In genomic region chr2:46988733-46989481, GRCh38 we compare ENCODE assay signal across 1 cellular context.
TF ChIP-seq lines count a peak whose summit lies in the region.

No MANE protein-coding gene starts in this region.

TF ChIP-seq in HepG2, 621 proteins besides CTCF, POLR2A, EP300 and RAD21 (continued from another document and continues in another):
- TF ChIP-seq ZNF512 (CRISPR knock-in tag; IDR thresholded peaks at IDR 0.05): no peak
- no peak for TF ChIP-seq ZZZ3 (CRISPR knock-in tag; IDR thresholded peaks at IDR 0.05; ENCODE audit: borderline replicate concordance)
- peak; percentile 60 for TF ChIP-seq PATZ1 (CRISPR knock-in tag; IDR thresholded peaks at IDR 0.05)
- peak; percentile 80 for TF ChIP-seq PRDM15 (CRISPR knock-in tag; IDR thresholded peaks at IDR 0.05)
- no peak for TF ChIP-seq EED (CRISPR knock-in tag; IDR thresholded peaks at IDR 0.05)
- TF ChIP-seq EEA1 (CRISPR knock-in tag; IDR thresholded peaks at IDR 0.05; ENCODE audit: borderline replicate concordance): 0 out of 2 replicates have a peak, but pooled peaks have one; percentile 40
- no peak for TF ChIP-seq ZNF335 (CRISPR knock-in tag; IDR thresholded peaks at IDR 0.05)
- peak; percentile 32; the same call in 1 of the 2 replicates for TF ChIP-seq TFAP4 (IDR thresholded peaks at IDR 0.05; ENCODE audit: borderline replicate concordance, low read depth)
- no peak for TF ChIP-seq CREB3 (CRISPR knock-in tag; IDR thresholded peaks at IDR 0.05)
- no peak for TF ChIP-seq ZNF816 (CRISPR knock-in tag; IDR thresholded peaks at IDR 0.05; ENCODE audit: borderline replicate concordance)
- no peak; the same call in 1 of the 2 replicates for TF ChIP-seq ZNF782 (CRISPR knock-in tag; IDR thresholded peaks at IDR 0.05; ENCODE audit: borderline replicate concordance)
- peak; percentile 17; the same call in 1 of the 2 replicates for TF ChIP-seq CEBPG (CRISPR knock-in tag; IDR thresholded peaks at IDR 0.05)
- TF ChIP-seq ZNF383 (CRISPR knock-in tag; IDR thresholded peaks at IDR 0.05; ENCODE audit: borderline replicate concordance): no peak
- no peak for TF ChIP-seq PHF5A (CRISPR knock-in tag; IDR thresholded peaks at IDR 0.05; ENCODE audit: low read depth, unreplicated experiment)
- TF ChIP-seq U2AF2 (IDR thresholded peaks at IDR 0.05; ENCODE audit: low read depth, low read length): no peak
- 0 out of 2 replicates have a peak, but pooled peaks have one; percentile 60 for TF ChIP-seq ZBTB42 (CRISPR knock-in tag; IDR thresholded peaks at IDR 0.05)
- no peak for TF ChIP-seq ZNF101 (CRISPR knock-in tag; IDR thresholded peaks at IDR 0.05; ENCODE audit: borderline replicate concordance, low read depth)
- TF ChIP-seq ZNF841 (CRISPR knock-in tag; IDR thresholded peaks at IDR 0.05; ENCODE audit: borderline replicate concordance): no peak
- TF ChIP-seq TRAFD1 (CRISPR knock-in tag; IDR thresholded peaks at IDR 0.05; ENCODE audit: borderline replicate concordance): no peak
- TF ChIP-seq MLX (CRISPR knock-in tag; IDR thresholded peaks at IDR 0.05): 0 out of 2 replicates have a peak, but pooled peaks have one; percentile 24
- TF ChIP-seq SMC3 (IDR thresholded peaks at IDR 0.05; ENCODE audit: low read length): peak; percentile 27; the same call in 1 of the 2 replicates
- no peak for TF ChIP-seq SOX13 (IDR thresholded peaks at IDR 0.05)
- peak in 1 of 2 experiments; percentile 86; a peak in 2 of 4 replicates for TF ChIP-seq SOX13 (CRISPR knock-in tag; conservative IDR thresholded peaks at IDR 0.05 in 1 of 2, IDR thresholded peaks at IDR 0.05 in 1 of 2)
- no peak for TF ChIP-seq ZNF644 (CRISPR knock-in tag; IDR thresholded peaks at IDR 0.05; ENCODE audit: low read depth)
- no peak for TF ChIP-seq ZNF281 (CRISPR knock-in tag; IDR thresholded peaks at IDR 0.05; ENCODE audit: borderline replicate concordance)
- no peak for TF ChIP-seq ZNF558 (CRISPR knock-in tag; IDR thresholded peaks at IDR 0.05; ENCODE audit: borderline replicate concordance)
- TF ChIP-seq MYPOP (CRISPR knock-in tag; IDR thresholded peaks at IDR 0.05): 0 out of 2 replicates have a peak, but pooled peaks have one; percentile 22
- TF ChIP-seq ZBTB44 (CRISPR knock-in tag; IDR thresholded peaks at IDR 0.05): no peak
- no peak for TF ChIP-seq LCORL (IDR thresholded peaks at IDR 0.05)
- peak; percentile 16; the same call in 1 of the 2 replicates for TF ChIP-seq LCORL (CRISPR knock-in tag; IDR thresholded peaks at IDR 0.05)
- no peak for TF ChIP-seq TFDP1 (CRISPR knock-in tag; IDR thresholded peaks at IDR 0.05; ENCODE audit: borderline replicate concordance)
- TF ChIP-seq RBFOX2 (IDR thresholded peaks at IDR 0.05; ENCODE audit: low read depth, low read length): no peak
- TF ChIP-seq ZGPAT (CRISPR knock-in tag; IDR thresholded peaks at IDR 0.05): peak; percentile 44
- no peak for TF ChIP-seq IRX3 (CRISPR knock-in tag; IDR thresholded peaks at IDR 0.05; ENCODE audit: borderline replicate concordance, low read depth)
- TF ChIP-seq SOX5 (CRISPR knock-in tag; IDR thresholded peaks at IDR 0.05; ENCODE audit: borderline replicate concordance): peak; percentile 68; the same call in 1 of the 2 replicates
- TF ChIP-seq ZNF136 (CRISPR knock-in tag; IDR thresholded peaks at IDR 0.05; ENCODE audit: low read depth): peak; percentile 44; the same call in 1 of the 2 replicates
